In the genomic region with DNA sequence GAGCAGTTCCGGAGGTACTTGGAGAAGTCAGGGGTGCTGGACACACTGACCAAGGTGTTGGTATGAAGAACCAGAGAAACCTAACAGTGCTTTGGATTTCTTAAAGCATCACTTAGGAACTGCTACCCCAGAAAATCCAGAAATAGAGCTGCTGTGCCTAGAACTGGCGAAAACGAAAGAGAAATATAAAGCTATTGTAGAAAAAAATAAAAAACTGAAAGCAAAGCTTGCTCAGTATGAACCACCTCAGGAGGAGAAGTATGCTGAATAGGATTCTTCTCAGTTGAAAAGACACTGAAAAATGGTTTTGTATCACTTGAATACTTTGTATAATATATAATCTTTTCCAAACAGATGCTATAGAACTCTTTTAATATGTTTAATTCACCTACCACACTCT, we compare ENCODE assay signal across 36 cellular contexts.
"Had no signal": no experiment of that assay in that cellular context is flagged by ENCODE, and none has a peak within 500 bp of the region (broad histone marks: within the 10 kb centered on the region; RNA-seq: fewer than 3 reads in every experiment).

No MANE protein-coding gene starts in this region.

- H3K27me3 ChIP-seq: ascending aorta, cardiac muscle cell had no signal

- H3K36me3 ChIP-seq: ascending aorta, cardiac muscle cell had no signal

- H3K9me3 ChIP-seq: ascending aorta had no signal

- H3K4me3 ChIP-seq: ascending aorta, cardiac muscle cell had no signal

- ATAC-seq: activated CD4-positive, alpha-beta T cell treated with anti-CD3 and anti-CD28 coated beads for 36 hours; activated CD4-positive, CD25-positive, alpha-beta regulatory T cell treated with anti-CD3 and anti-CD28 coated beads, Interleukin-2, amount 50 U/mL, for 24 hours; activated CD8-positive, alpha-beta memory T cell treated with anti-CD3 and anti-CD28 coated beads, Interleukin-2, amount 10 ng/mL, durations not matched to agents 7 days and 5 days; activated CD8-positive, alpha-beta T cell treated with anti-CD3 and anti-CD28 coated beads, Interleukin-2, amount 10 ng/mL, durations not matched to agents 7 days and 5 days; activated naive CD8-positive, alpha-beta T cell treated with anti-CD3 and anti-CD28 coated beads, Interleukin-2, amount 50 U/mL, for 24 hours had no signal

- H3K27me3 Mint-ChIP-seq: activated CD4-positive, alpha-beta memory T cell treated with anti-CD3 and anti-CD28 coated beads, Interleukin-2, amount 10 ng/mL, durations not matched to agents 7 days and 5 days; activated CD4-positive, alpha-beta T cell treated with anti-CD3 and anti-CD28 coated beads for 36 hours; activated CD8-positive, alpha-beta memory T cell treated with anti-CD3 and anti-CD28 coated beads, Interleukin-2, amount 10 ng/mL, durations not matched to agents 7 days and 5 days; activated naive CD4-positive, alpha-beta T cell treated with anti-CD3 and anti-CD28 coated beads, Interleukin-2, amount 10 ng/mL, durations not matched to agents 7 days and 5 days; activated naive CD4-positive, alpha-beta T cell treated with anti-CD3 and anti-CD28 coated beads, Interleukin-2, amount 50 U/mL, for 24 hours; activated naive CD8-positive, alpha-beta T cell; activated naive CD8-positive, alpha-beta T cell treated with anti-CD3 and anti-CD28 coated beads, Interleukin-2, amount 10 ng/mL, durations not matched to agents 7 days and 5 days; activated naive CD8-positive, alpha-beta T cell treated with anti-CD3 and anti-CD28 coated beads, Interleukin-2, amount 50 U/mL, for 24 hours; activated T-cell treated with anti-CD3 and anti-CD28 coated beads, Interleukin-2, amount 50 U/mL, for 24 hours; brain; central memory CD8-positive, alpha-beta T cell had no signal

- H3K27ac ChIP-seq: ascending aorta, cardiac muscle cell, VCaP had no signal

- H3K36me3 Mint-ChIP-seq: activated CD8-positive, alpha-beta memory T cell treated with anti-CD3 and anti-CD28 coated beads, Interleukin-2, amount 10 ng/mL, durations not matched to agents 7 days and 5 days; activated naive CD4-positive, alpha-beta T cell treated with anti-CD3 and anti-CD28 coated beads, Interleukin-2, amount 10 ng/mL, durations not matched to agents 7 days and 5 days; activated naive CD4-positive, alpha-beta T cell treated with anti-CD3 and anti-CD28 coated beads, Interleukin-2, amount 50 U/mL, for 24 hours; activated naive CD8-positive, alpha-beta T cell; brain had no signal

- DNase-seq: activated CD4-positive, alpha-beta memory T cell treated with anti-CD3 and anti-CD28 coated beads, Interleukin-2, amount 10 ng/mL, durations not matched to agents 7 days and 5 days; activated CD4-positive, alpha-beta T cell treated with anti-CD3 and anti-CD28 coated beads for 1 hour; activated CD4-positive, alpha-beta T cell treated with anti-CD3 and anti-CD28 coated beads for 36 hours; activated CD4-positive, alpha-beta T cell treated with anti-CD3 and anti-CD28 coated beads for 48 hours; activated CD4-positive, alpha-beta T cell treated with anti-CD3 and anti-CD28 coated beads, Interleukin-2, amount 10 ng/mL, durations not matched to agents 7 days and 5 days; activated CD4-positive, alpha-beta T cell treated with anti-CD3 and anti-CD28 coated beads, Interleukin-2, amount 50 U/mL, for 48 hours; activated CD4-positive, CD25-positive, alpha-beta regulatory T cell; activated CD8-positive, alpha-beta memory T cell treated with anti-CD3 and anti-CD28 coated beads for 24 hours; activated CD8-positive, alpha-beta memory T cell treated with anti-CD3 and anti-CD28 coated beads, Interleukin-2, amount 10 ng/mL, durations not matched to agents 7 days and 5 days; activated CD8-positive, alpha-beta memory T cell treated with anti-CD3 and anti-CD28 coated beads, Interleukin-2, amount 50 U/mL, for 48 hours; activated CD8-positive, alpha-beta T cell treated with anti-CD3 and anti-CD28 coated beads, Interleukin-2, amount 10 ng/mL, durations not matched to agents 7 days and 5 days; activated effector memory CD4-positive, alpha-beta T cell treated with Interleukin-2 at 50 U/mL for 16 hours; activated gamma-delta T cell; activated naive CD4-positive, alpha-beta T cell treated with anti-CD3 and anti-CD28 coated beads, Interleukin-2, amount 10 ng/mL, durations not matched to agents 7 days and 5 days; activated naive CD4-positive, alpha-beta T cell treated with Interleukin-2 at 50 U/mL for 16 hours; activated naive CD8-positive, alpha-beta T cell treated with anti-CD3 and anti-CD28 coated beads, Interleukin-2, amount 10 ng/mL, durations not matched to agents 7 days and 5 days; activated naive CD8-positive, alpha-beta T cell treated with anti-CD3 and anti-CD28 coated beads, Interleukin-2, amount 50 U/mL, for 24 hours; activated T-cell treated with anti-CD3 and anti-CD28 coated beads, Interleukin-2, amount 50 U/mL, for 24 hours; activated T-cell treated with anti-CD3 and anti-CD28 coated beads, Interleukin-2, amount 50 U/mL, for 48 hours; amygdala; anterior cingulate cortex; caudate nucleus; cerebellar nuclear complex; T-helper 2 cell; T-helper 9 cell had no signal

- H3K4me1 ChIP-seq: ascending aorta had no signal

- H3K9me3 Mint-ChIP-seq: activated CD4-positive, alpha-beta memory T cell treated with anti-CD3 and anti-CD28 coated beads, Interleukin-2, amount 10 ng/mL, durations not matched to agents 7 days and 5 days; activated CD4-positive, alpha-beta T cell treated with anti-CD3 and anti-CD28 coated beads, Interleukin-2, amount 10 ng/mL, durations not matched to agents 7 days and 5 days; activated naive CD4-positive, alpha-beta T cell treated with anti-CD3 and anti-CD28 coated beads, Interleukin-2, amount 10 ng/mL, durations not matched to agents 7 days and 5 days; activated naive CD4-positive, alpha-beta T cell treated with anti-CD3 and anti-CD28 coated beads, Interleukin-2, amount 50 U/mL, for 24 hours; activated naive CD8-positive, alpha-beta T cell treated with anti-CD3 and anti-CD28 coated beads, Interleukin-2, amount 10 ng/mL, durations not matched to agents 7 days and 5 days; activated naive CD8-positive, alpha-beta T cell treated with anti-CD3 and anti-CD28 coated beads, Interleukin-2, amount 50 U/mL, for 24 hours; activated T-cell treated with anti-CD3 and anti-CD28 coated beads, Interleukin-2, amount 50 U/mL, for 24 hours; activated T-helper 2 cell treated with anti-CD3 and anti-CD28 coated beads, Interferon-gamma antibody, Interleukin-2, Interleukin-4, amounts not matched to agents 10 μg/mL and 5 μg/mL and 100 μg/mL, durations not matched to agents 14 hours and 24 hours and 36 hours; brain; central memory CD8-positive, alpha-beta T cell; T-helper 1 cell treated with Interleukin-12 subunit alpha and Interleukin-12 subunit beta and Interleukin-4 antibody, amounts not matched to agents 30 μg/mL and 1 μg/mL, for 36 hours; T-helper 2 cell treated with Interferon-gamma antibody and Interleukin-4, amounts not matched to agents 5 μg/mL and 100 μg/mL, for 36 hours had no signal

- H3K27ac Mint-ChIP-seq: activated CD4-positive, alpha-beta memory T cell treated with anti-CD3 and anti-CD28 coated beads, Interleukin-2, amount 10 ng/mL, durations not matched to agents 7 days and 5 days; activated CD4-positive, alpha-beta T cell treated with anti-CD3 and anti-CD28 coated beads for 36 hours; activated CD4-positive, alpha-beta T cell treated with anti-CD3 and anti-CD28 coated beads, Interleukin-2, amount 10 ng/mL, durations not matched to agents 7 days and 5 days; activated CD8-positive, alpha-beta memory T cell treated with anti-CD3 and anti-CD28 coated beads, Interleukin-2, amount 10 ng/mL, durations not matched to agents 7 days and 5 days; activated CD8-positive, alpha-beta T cell treated with anti-CD3 and anti-CD28 coated beads, Interleukin-2, amount 10 ng/mL, durations not matched to agents 7 days and 5 days; activated naive CD4-positive, alpha-beta T cell treated with anti-CD3 and anti-CD28 coated beads, Interleukin-2, amount 10 ng/mL, durations not matched to agents 7 days and 5 days; activated naive CD4-positive, alpha-beta T cell treated with anti-CD3 and anti-CD28 coated beads, Interleukin-2, amount 50 U/mL, for 24 hours; activated naive CD8-positive, alpha-beta T cell; activated naive CD8-positive, alpha-beta T cell treated with anti-CD3 and anti-CD28 coated beads, Interleukin-2, amount 10 ng/mL, durations not matched to agents 7 days and 5 days; activated naive CD8-positive, alpha-beta T cell treated with anti-CD3 and anti-CD28 coated beads, Interleukin-2, amount 50 U/mL, for 24 hours; activated T-cell treated with anti-CD3 and anti-CD28 coated beads, Interleukin-2, amount 50 U/mL, for 24 hours; activated T-helper 2 cell treated with anti-CD3 and anti-CD28 coated beads, Interferon-gamma antibody, Interleukin-2, Interleukin-4, amounts not matched to agents 10 μg/mL and 5 μg/mL and 100 μg/mL, durations not matched to agents 14 hours and 24 hours and 36 hours; brain; T-helper 1 cell treated with Interleukin-12 subunit alpha and Interleukin-12 subunit beta and Interleukin-4 antibody, amounts not matched to agents 30 μg/mL and 1 μg/mL, for 36 hours; T-helper 2 cell treated with Interferon-gamma antibody and Interleukin-4, amounts not matched to agents 5 μg/mL and 100 μg/mL, for 36 hours had no signal

- H3K4me3 Mint-ChIP-seq: activated CD4-positive, alpha-beta memory T cell treated with anti-CD3 and anti-CD28 coated beads, Interleukin-2, amount 10 ng/mL, durations not matched to agents 7 days and 5 days; activated CD4-positive, alpha-beta T cell treated with anti-CD3 and anti-CD28 coated beads for 36 hours; activated CD4-positive, alpha-beta T cell treated with anti-CD3 and anti-CD28 coated beads, Interleukin-2, amount 10 ng/mL, durations not matched to agents 7 days and 5 days; activated CD8-positive, alpha-beta memory T cell treated with anti-CD3 and anti-CD28 coated beads, Interleukin-2, amount 10 ng/mL, durations not matched to agents 7 days and 5 days; activated CD8-positive, alpha-beta T cell treated with anti-CD3 and anti-CD28 coated beads, Interleukin-2, amount 10 ng/mL, durations not matched to agents 7 days and 5 days; activated naive CD4-positive, alpha-beta T cell treated with anti-CD3 and anti-CD28 coated beads, Interleukin-2, amount 10 ng/mL, durations not matched to agents 7 days and 5 days; activated naive CD4-positive, alpha-beta T cell treated with anti-CD3 and anti-CD28 coated beads, Interleukin-2, amount 50 U/mL, for 24 hours; activated naive CD8-positive, alpha-beta T cell; activated naive CD8-positive, alpha-beta T cell treated with anti-CD3 and anti-CD28 coated beads, Interleukin-2, amount 10 ng/mL, durations not matched to agents 7 days and 5 days; activated naive CD8-positive, alpha-beta T cell treated with anti-CD3 and anti-CD28 coated beads, Interleukin-2, amount 50 U/mL, for 24 hours; activated T-cell treated with anti-CD3 and anti-CD28 coated beads, Interleukin-2, amount 50 U/mL, for 24 hours; brain; central memory CD8-positive, alpha-beta T cell; T-helper 1 cell treated with Interleukin-12 subunit alpha and Interleukin-12 subunit beta and Interleukin-4 antibody, amounts not matched to agents 30 μg/mL and 1 μg/mL, for 36 hours; T-helper 2 cell treated with Interferon-gamma antibody and Interleukin-4, amounts not matched to agents 5 μg/mL and 100 μg/mL, for 36 hours had no signal

- H3K4me1 Mint-ChIP-seq: activated CD4-positive, alpha-beta memory T cell treated with anti-CD3 and anti-CD28 coated beads, Interleukin-2, amount 10 ng/mL, durations not matched to agents 7 days and 5 days; activated CD4-positive, alpha-beta T cell treated with anti-CD3 and anti-CD28 coated beads for 36 hours; activated CD4-positive, alpha-beta T cell treated with anti-CD3 and anti-CD28 coated beads, Interleukin-2, amount 10 ng/mL, durations not matched to agents 7 days and 5 days; activated CD8-positive, alpha-beta memory T cell treated with anti-CD3 and anti-CD28 coated beads, Interleukin-2, amount 10 ng/mL, durations not matched to agents 7 days and 5 days; activated naive CD4-positive, alpha-beta T cell treated with anti-CD3 and anti-CD28 coated beads, Interleukin-2, amount 10 ng/mL, durations not matched to agents 7 days and 5 days; activated naive CD4-positive, alpha-beta T cell treated with anti-CD3 and anti-CD28 coated beads, Interleukin-2, amount 50 U/mL, for 24 hours; activated naive CD8-positive, alpha-beta T cell treated with anti-CD3 and anti-CD28 coated beads, Interleukin-2, amount 10 ng/mL, durations not matched to agents 7 days and 5 days; activated naive CD8-positive, alpha-beta T cell treated with anti-CD3 and anti-CD28 coated beads, Interleukin-2, amount 50 U/mL, for 24 hours; central memory CD8-positive, alpha-beta T cell had no signal
